Comparison of ENCODE assay signal across 1 cellular context in genomic region chr6:129684903-129685639, GRCh38.
TF ChIP-seq lines count a peak whose summit lies in the region.

No MANE protein-coding gene starts in this region.

TF ChIP-seq in HCT116, 20 proteins besides CTCF, POLR2A, EP300 and RAD21:
- TF ChIP-seq REST (IDR thresholded peaks at IDR 0.05; ENCODE audit: low read depth) (no peak), CEBPB (IDR thresholded peaks at IDR 0.05; ENCODE audit: low read depth) (no peak), POLR2AphosphoS5 (IDR thresholded peaks at IDR 0.05; ENCODE audit: low read depth, low read length) (no peak), ZFX (IDR thresholded peaks at IDR 0.05) (no peak), ZBTB33 (IDR thresholded peaks at IDR 0.05; ENCODE audit: extremely low read depth, insufficient replicate concordance, low read length) (no peak), ATF3 (IDR thresholded peaks at IDR 0.05) (no peak), ZNF274 (IDR thresholded peaks at IDR 0.05; ENCODE audit: low read depth, low read length) (no peak), CBX3 (IDR thresholded peaks at IDR 0.05; ENCODE audit: low read depth) (no peak)
